Comparison of ENCODE assay signal across 2 cellular contexts in genomic region chr4:86848732-86849617, GRCh38.
TF ChIP-seq lines count a peak whose summit lies in the region.

SLC10A6 (minus strand) TSS chr4:86849384; CDS start chr4:86849115, 269 bp downstream.

TF ChIP-seq in IMR-90, 13 proteins besides CTCF, POLR2A, EP300 and RAD21:
- TF ChIP-seq USF2 (IDR thresholded peaks at IDR 0.05; ENCODE audit: low read depth, low read length) (no peak), MAZ (IDR thresholded peaks at IDR 0.05; ENCODE audit: borderline replicate concordance, low read depth, low read length) (no peak), RCOR1 (IDR thresholded peaks at IDR 0.05; ENCODE audit: insufficient replicate concordance, low read length) (no peak), BHLHE40 (IDR thresholded peaks at IDR 0.05; ENCODE audit: low read depth, low read length) (no peak), MXI1 (IDR thresholded peaks at IDR 0.05; ENCODE audit: borderline replicate concordance, low read depth, low read length) (no peak), RFX5 (IDR thresholded peaks at IDR 0.05; ENCODE audit: low read depth, low read length) (no peak), CEBPB (IDR thresholded peaks at IDR 0.05; ENCODE audit: low read depth, low read length) (no peak), FOS (IDR thresholded peaks at IDR 0.05; ENCODE audit: low read depth, low read length) (no peak), ELK1 (IDR thresholded peaks at IDR 0.05; ENCODE audit: borderline replicate concordance, low read depth, low read length) (no peak), MAFK (IDR thresholded peaks at IDR 0.05; ENCODE audit: low read depth, low read length) (no peak), NFE2L2 (IDR thresholded peaks at IDR 0.05; ENCODE audit: low read depth, low read length) (no peak), SMC3 (IDR thresholded peaks at IDR 0.05; ENCODE audit: low read depth, low read length) (no peak), CHD1 (IDR thresholded peaks at IDR 0.05; ENCODE audit: low read depth, low read length) (no peak)

TF ChIP-seq in endothelial cell of umbilical vein, 7 proteins besides CTCF, POLR2A, EP300 and RAD21:
- no peak for TF ChIP-seq FOS (IDR thresholded peaks at IDR 0.05; ENCODE audit: borderline replicate concordance, insufficient read depth, low read length)
- no peak for TF ChIP-seq MAX (IDR thresholded peaks at IDR 0.05; ENCODE audit: insufficient read depth, insufficient read length)
- no peak for TF ChIP-seq MYC (IDR thresholded peaks at IDR 0.05; ENCODE audit: low read depth, low read length)
- no peak for TF ChIP-seq JUN (IDR thresholded peaks at IDR 0.05; ENCODE audit: borderline replicate concordance, insufficient read depth, insufficient read length, low read depth)
- TF ChIP-seq GATA2 (IDR thresholded peaks at IDR 0.05; ENCODE audit: insufficient read depth, insufficient read length, low read depth, low read length): no peak
- TF ChIP-seq EZH2 (IDR thresholded peaks at IDR 0.05; ENCODE audit: borderline replicate concordance, low read depth, low read length, severe bottlenecking): no peak
